ENCODE assay signal across 11 cellular contexts in genomic region chr6:16752206-16752867, GRCh38. TPM values are rescaled to one million over a fixed set of nuclear protein-coding genes. Genes with fewer than 3 reads are reported as not detected.
A peak's percentile ranks its signal among the peaks of the same experiment; 100 is the strongest.
DNase-seq lines count a peak whose midpoint lies in the region; ATAC-seq, FAIRE-seq and TF ChIP-seq lines count a peak whose summit lies in the region.
"Had no signal": no experiment of that assay in that cellular context is flagged by ENCODE, and none has a peak within 500 bp of the region (broad histone marks: within the 10 kb centered on the region; RNA-seq: fewer than 3 reads in every experiment).

No MANE protein-coding gene starts in this region.

- peak; percentile 78 for FAIRE-seq in HTR-8/SVneo (lab: Jason Lieb, UNC)
- FAIRE-seq: colon had no signal

- DNase-seq in A172 (ENCODE audit: low spot score) (peak; percentile 79), HTR-8/SVneo (ENCODE audit: insufficient read length, low spot score) (no peak), adipocyte (ENCODE audit: low read depth) (peak; percentile 93), hepatocyte (ENCODE audit: low spot score) (peak; percentile 63), NCI-H2029 (lab: John Stamatoyannopoulos, UW) (no peak)

- no peak overlapping the region for H2AFZ ChIP-seq in hepatocyte

- H3K4me1 ChIP-seq in adipocyte (ENCODE audit: control insufficient read depth, insufficient read depth, low read length) (peaks cover 36% of the 10 kb centered on the region), hepatocyte (ENCODE audit: insufficient read depth) (peaks cover 53% of the 10 kb centered on the region)

- H3K9me3 ChIP-seq in adipocyte (ENCODE audit: control insufficient read depth, low read length) (no peaks in the 10 kb centered on the region), hepatocyte (ENCODE audit: low read depth) (no peaks in the 10 kb centered on the region)
- H3K9me3 ChIP-seq: thoracic aorta had no signal

- H3K4me2 ChIP-seq in hepatocyte = peak overlapping the region; percentile 35

- no peak for TF ChIP-seq CTCF in hepatocyte (IDR thresholded peaks at IDR 0.05; ENCODE audit: poor library complexity)

- H3K27ac ChIP-seq in hepatocyte = peak overlapping the region; percentile 67
- H3K27ac ChIP-seq: C4-2B, thoracic aorta had no signal

- ATAC-seq in HG03196 (IDR thresholded peaks at IDR 0.05; ENCODE audit: unreplicated experiment) (no peak), GM19455 (IDR thresholded peaks at IDR 0.05; ENCODE audit: unreplicated experiment) (no peak), HG03378 (IDR thresholded peaks at IDR 0.05; ENCODE audit: unreplicated experiment) (no peak)

- peaks cover 83% of the 10 kb centered on the region for H3K79me2 ChIP-seq in hepatocyte

- peaks cover 3% of the 10 kb centered on the region for H4K20me1 ChIP-seq in hepatocyte (ENCODE audit: insufficient read depth, poor library complexity, severe bottlenecking)

- H3K36me3 ChIP-seq in adipocyte (ENCODE audit: control insufficient read depth, insufficient read depth, low read length, severe bottlenecking) = no peaks in the 10 kb centered on the region
- no peaks in the 10 kb centered on the region for H3K36me3 ChIP-seq in hepatocyte (replicated peaks; ENCODE audit: insufficient read depth, low read depth)
- H3K36me3 ChIP-seq: thoracic aorta had no signal

- no peak overlapping the region for H3K9ac ChIP-seq in adipocyte (ENCODE audit: low read length)

- 71% methylated on average over 4 of the region's 4 CpGs for WGBS in hepatocyte (ENCODE audit: low lambda C conversion rate, missing lambda C conversion rate)

- H3K4me3 ChIP-seq in adipocyte (ENCODE audit: low read length) (no peak overlapping the region), hepatocyte (no peak overlapping the region)
- H3K4me3 ChIP-seq: thoracic aorta had no signal

- H3K27me3 ChIP-seq in adipocyte (replicated peaks; ENCODE audit: control insufficient read depth, insufficient read depth, low read length) = no peaks in the 10 kb centered on the region
- no peaks in the 10 kb centered on the region for H3K27me3 ChIP-seq in hepatocyte

- no peaks in the 10 kb centered on the region for H3K9me2 ChIP-seq in hepatocyte (replicated peaks; ENCODE audit: insufficient read depth)

RNA-seq across cellular contexts. Expression of gene ATXN1, which starts 8.9 kb away (rescaled TPM):
- total RNA-seq in A172 (2014; rRNA removed; shearing (Covaris generic)) = 11.4 and 12.4 TPM in 2 replicates
- total RNA-seq in hepatocyte = 28.7 and 32.6 TPM in 2 replicates
- 14.7 and 16.3 TPM in 2 replicates for polyA plus RNA-seq in hepatocyte

Comparison
In these comparisons a context has a peak if more than half of its experiments do, and no peak if none do; other contexts are left out.
1. DNase-seq: peak in A172 (single experiment), adipocyte (single experiment) and hepatocyte (single experiment); none in HTR-8/SVneo (single experiment) and NCI-H2029 (single experiment).